21 cellular contexts compared by ENCODE assay signal in genomic region chr2:176149484-176150337, GRCh38. TPM values are rescaled to one million over a fixed set of nuclear protein-coding genes. Genes with fewer than 3 reads are reported as not detected.
"Had no signal": no experiment of that assay in that cellular context is flagged by ENCODE, and none has a peak within 500 bp of the region (broad histone marks: within the 10 kb centered on the region; RNA-seq: fewer than 3 reads in every experiment).

No MANE protein-coding gene starts in this region.

- H3K9me3 Mint-ChIP-seq: activated T-helper 2 cell treated with anti-CD3 and anti-CD28 coated beads, Interferon-gamma antibody, Interleukin-2, Interleukin-4, amounts not matched to agents 10 μg/mL and 5 μg/mL and 100 μg/mL, durations not matched to agents 14 hours and 24 hours and 36 hours had no signal

- H3K36me3 ChIP-seq: cardiac muscle cell had no signal

- DNase-seq: activated CD4-positive, CD25-positive, alpha-beta regulatory T cell treated with anti-CD3 and anti-CD28 coated beads, Interleukin-2, amount 50 U/mL, for 72 hours; activated naive CD4-positive, alpha-beta T cell treated with anti-CD3 and anti-CD28 coated beads, Interleukin-2, amount 50 U/mL, for 16 hours; activated T-cell treated with anti-CD3 and anti-CD28 coated beads, Interleukin-2, amount 50 U/mL, for 1 hour; hippocampal formation; left cardiac atrium; naive B cell; nucleus accumbens; right cardiac atrium; stimulated activated CD4-positive, alpha-beta T cell treated with anti-CD3 and anti-CD28 coated beads, Interleukin-4, amount 100 ng/mL, for 4 hours; stimulated activated CD8-positive, alpha-beta memory T cell treated with anti-CD3 and anti-CD28 coated beads, Interleukin-4, amount 100 ng/mL, for 48 hours; stimulated activated naive CD4-positive, alpha-beta T cell treated with Interleukin-2 at 50 U/mL for 16 hours; T-helper 1 cell; trophoblast cell had no signal

- H3K27me3 ChIP-seq: adrenal gland had no signal

- H3K4me3 ChIP-seq: adrenal gland, cardiac muscle cell, lung, smooth muscle cell, suprapubic skin had no signal

- ATAC-seq: left cardiac atrium, right cardiac atrium, SK-N-SH treated with all-trans-retinoic acid at 6 μM for 48 hours had no signal

- H3K27ac ChIP-seq: adrenal gland, cardiac muscle cell, suprapubic skin had no signal

- H3K27ac Mint-ChIP-seq: activated T-helper 2 cell treated with anti-CD3 and anti-CD28 coated beads, Interferon-gamma antibody, Interleukin-2, Interleukin-4, amounts not matched to agents 10 μg/mL and 5 μg/mL and 100 μg/mL, durations not matched to agents 14 hours and 24 hours and 36 hours had no signal

- H3K9me3 ChIP-seq: adrenal gland, suprapubic skin had no signal

RNA-seq across cellular contexts. Expression of gene HOXD4, which starts 1.6 kb away (rescaled TPM):
- total RNA-seq: activated T-helper 2 cell treated with anti-CD3 and anti-CD28 coated beads, Interferon-gamma antibody, Interleukin-2, Interleukin-4, amounts not matched to agents 10 μg/mL and 5 μg/mL and 100 μg/mL, durations not matched to agents 14 hours and 24 hours and 36 hours; cardiac muscle cell; right cardiac atrium; smooth muscle cell had no signal

RNA-seq across cellular contexts. Expression of gene HOXD3, which starts 7.4 kb away (rescaled TPM):
- total RNA-seq: activated T-helper 2 cell treated with anti-CD3 and anti-CD28 coated beads, Interferon-gamma antibody, Interleukin-2, Interleukin-4, amounts not matched to agents 10 μg/mL and 5 μg/mL and 100 μg/mL, durations not matched to agents 14 hours and 24 hours and 36 hours; mononuclear cell; right cardiac atrium; smooth muscle cell had no signal

RNA-seq across cellular contexts. Expression of gene HOXD8, which starts 20.2 kb away (rescaled TPM):
- total RNA-seq: activated T-helper 2 cell treated with anti-CD3 and anti-CD28 coated beads, Interferon-gamma antibody, Interleukin-2, Interleukin-4, amounts not matched to agents 10 μg/mL and 5 μg/mL and 100 μg/mL, durations not matched to agents 14 hours and 24 hours and 36 hours; cardiac muscle cell; mononuclear cell had no signal

RNA-seq across cellular contexts. Expression of gene HOXD9, which starts 27.2 kb away (rescaled TPM):
- total RNA-seq: activated T-helper 2 cell treated with anti-CD3 and anti-CD28 coated beads, Interferon-gamma antibody, Interleukin-2, Interleukin-4, amounts not matched to agents 10 μg/mL and 5 μg/mL and 100 μg/mL, durations not matched to agents 14 hours and 24 hours and 36 hours; cardiac muscle cell; mononuclear cell; right cardiac atrium had no signal

RNA-seq across cellular contexts. Expression of gene HOXD10, which starts 33.1 kb away (rescaled TPM):
- total RNA-seq: activated T-helper 2 cell treated with anti-CD3 and anti-CD28 coated beads, Interferon-gamma antibody, Interleukin-2, Interleukin-4, amounts not matched to agents 10 μg/mL and 5 μg/mL and 100 μg/mL, durations not matched to agents 14 hours and 24 hours and 36 hours; cardiac muscle cell; left cardiac atrium; mononuclear cell; right cardiac atrium had no signal
